20 cellular contexts compared by ENCODE assay signal in genomic region chr9:84755375-84755774, GRCh38.
DNase-seq lines count a peak whose midpoint lies in the region; ATAC-seq and TF ChIP-seq lines count a peak whose summit lies in the region.
"Had no signal": no experiment of that assay in that cellular context is flagged by ENCODE, and none has a peak within 500 bp of the region (broad histone marks: within the 10 kb centered on the region; RNA-seq: fewer than 3 reads in every experiment).

No MANE protein-coding gene starts in this region.

- no peaks in the 10 kb centered on the region for H3K9me3 ChIP-seq in GM23248 (ENCODE audit: low read depth)

- H3K27ac ChIP-seq in caudate nucleus (ENCODE audit: low read depth, low read length) (peak overlapping the region; percentile 87), GM23248 (no peak overlapping the region)

- peak overlapping the region; percentile 40; the same call in 1 of the 2 replicates for H3K4me3 Mint-ChIP-seq in HFFc6
- H3K4me3 Mint-ChIP-seq in activated CD4-positive, alpha-beta memory T cell treated with anti-CD3 and anti-CD28 coated beads for 36 hours = no peak overlapping the region
- H3K4me3 Mint-ChIP-seq in stimulated activated effector memory CD8-positive, alpha-beta T cell treated with anti-CD3 and anti-CD28 coated beads, Interleukin-12 subunit alpha, Interleukin-12 subunit beta, amount 100 ng/mL, for 72 hours = no peak overlapping the region
- H3K4me3 Mint-ChIP-seq: B cell; CD4-positive, alpha-beta T cell had no signal

- no peaks in the 10 kb centered on the region; the same call in 1 of the 2 replicates for H3K9me3 Mint-ChIP-seq in HFFc6
- no peaks in the 10 kb centered on the region for H3K9me3 Mint-ChIP-seq in activated CD4-positive, alpha-beta memory T cell treated with anti-CD3 and anti-CD28 coated beads for 36 hours
- H3K9me3 Mint-ChIP-seq in stimulated activated effector memory CD8-positive, alpha-beta T cell treated with anti-CD3 and anti-CD28 coated beads, Interleukin-12 subunit alpha, Interleukin-12 subunit beta, amount 100 ng/mL, for 72 hours = no peaks in the 10 kb centered on the region
- H3K9me3 Mint-ChIP-seq: CD4-positive, alpha-beta T cell had no signal

- no peak overlapping the region for H2AFZ ChIP-seq in GM23248

- peak overlapping the region; percentile 37; the same call in 1 of the 2 replicates for H3K27ac Mint-ChIP-seq in HFFc6
- peak overlapping the region; percentile 50 for H3K27ac Mint-ChIP-seq in activated CD4-positive, alpha-beta memory T cell treated with anti-CD3 and anti-CD28 coated beads for 36 hours
- peak overlapping the region; percentile 50 for H3K27ac Mint-ChIP-seq in stimulated activated effector memory CD8-positive, alpha-beta T cell treated with anti-CD3 and anti-CD28 coated beads, Interleukin-12 subunit alpha, Interleukin-12 subunit beta, amount 100 ng/mL, for 72 hours
- H3K27ac Mint-ChIP-seq: B cell; CD4-positive, alpha-beta T cell had no signal

- in situ Hi-C loops in GM13976 (cut with MboI; ENCODE audit: low sequenced_read_pairs, unreplicated experiment) (no loop called here), GM23248 (cut with MboI) (no loop called here)

- H3F3A ChIP-seq in GM23248 (ENCODE audit: insufficient read depth) = no peaks in the 10 kb centered on the region

- WGBS in GM23248 (ENCODE audit: low coverage in 1 of 2, low lambda C conversion rate in 2 of 2, missing lambda C conversion rate in 2 of 2), 2 experiments = 74 to 79% methylated on average over 6 of the region's 6 CpGs

- H3K4me1 ChIP-seq in GM23248 (ENCODE audit: insufficient read depth) = no peaks in the 10 kb centered on the region

- no peaks in the 10 kb centered on the region for H3K27me3 Mint-ChIP-seq in HFFc6 (ENCODE audit: insufficient read depth)
- no peaks in the 10 kb centered on the region for H3K27me3 Mint-ChIP-seq in activated CD4-positive, alpha-beta memory T cell treated with anti-CD3 and anti-CD28 coated beads for 36 hours
- H3K27me3 Mint-ChIP-seq: B cell; CD4-positive, alpha-beta T cell had no signal

- H3K9me2 ChIP-seq in GM23248 (ENCODE audit: insufficient read depth) = no peaks in the 10 kb centered on the region

- H3K4me2 ChIP-seq in GM23248 (ENCODE audit: unreplicated experiment) = no peak overlapping the region

- H4K20me1 ChIP-seq in GM23248 (ENCODE audit: insufficient read depth) = no peaks in the 10 kb centered on the region

- CTCF ChIA-PET in activated CD4-positive, alpha-beta memory T cell treated with anti-CD3 and anti-CD28 coated beads for 36 hours (lab: Charles Lee) = interaction anchor here (1.8 kb wide), 1 partner anchor 58 kb away, joined by 6 read pairs; no protein-coding TSS in a partner anchor

- intact Hi-C loops in activated CD4-positive, alpha-beta memory T cell treated with anti-CD3 and anti-CD28 coated beads for 36 hours (cut with micrococcal nuclease) = loop anchor here (2.0 to 10.0 kb wide), 4 partner anchors 45 to 989 kb away; partner anchors contain the start of gene AGTPBP1

- no peaks in the 10 kb centered on the region for H3K79me2 ChIP-seq in GM23248 (ENCODE audit: insufficient read depth)

- no peaks in the 10 kb centered on the region for H3K36me3 Mint-ChIP-seq in HFFc6 (ENCODE audit: low read depth)
- H3K36me3 Mint-ChIP-seq in activated CD4-positive, alpha-beta memory T cell treated with anti-CD3 and anti-CD28 coated beads for 36 hours = no peaks in the 10 kb centered on the region
- no peaks in the 10 kb centered on the region for H3K36me3 Mint-ChIP-seq in stimulated activated effector memory CD8-positive, alpha-beta T cell treated with anti-CD3 and anti-CD28 coated beads, Interleukin-12 subunit alpha, Interleukin-12 subunit beta, amount 100 ng/mL, for 72 hours

- H3K4me1 Mint-ChIP-seq in HFFc6 (ENCODE audit: low read depth) = peaks cover 54% of the 10 kb centered on the region; the same call in 1 of the 2 replicates
- peaks cover 44% of the 10 kb centered on the region for H3K4me1 Mint-ChIP-seq in activated CD4-positive, alpha-beta memory T cell treated with anti-CD3 and anti-CD28 coated beads for 36 hours (ENCODE audit: low read depth)
- H3K4me1 Mint-ChIP-seq in stimulated activated effector memory CD8-positive, alpha-beta T cell treated with anti-CD3 and anti-CD28 coated beads, Interleukin-12 subunit alpha, Interleukin-12 subunit beta, amount 100 ng/mL, for 72 hours = peaks cover 17% of the 10 kb centered on the region

- H3K36me3 ChIP-seq in GM23248 (ENCODE audit: low read depth) = no peaks in the 10 kb centered on the region

- peak; percentile 18 for ATAC-seq in stimulated activated effector memory CD8-positive, alpha-beta T cell treated with anti-CD3 and anti-CD28 coated beads, Interleukin-12 subunit alpha, Interleukin-12 subunit beta, amount 100 ng/mL, for 72 hours

- peak; percentile 24 for DNase-seq in HFFc6
- no peak for DNase-seq in activated CD4-positive, alpha-beta memory T cell treated with anti-CD3 and anti-CD28 coated beads for 36 hours
- DNase-seq in caudate nucleus (lab: John Stamatoyannopoulos, UW) = no peak
- DNase-seq in stimulated activated effector memory CD8-positive, alpha-beta T cell treated with anti-CD3 and anti-CD28 coated beads, Interleukin-12 subunit alpha, Interleukin-12 subunit beta, amount 100 ng/mL, for 72 hours (ENCODE audit: low spot score in 2 of 2) = no peak
- no peak for DNase-seq in HK-2 (ENCODE audit: unreplicated experiment)
- DNase-seq in GM13976 (ENCODE audit: low spot score) = no peak
- no peak for DNase-seq in GM23248
- DNase-seq: Calu3; CD4-positive, alpha-beta T cell; DMS79; GDM1; GOT3; MM.1S; NCI-H1105 treated with DMSO at 0.1 percent for 48 hours; NCI-H187 treated with DMSO at 0.1 percent for 48 hours; NCI-H2171; NCI-H446 treated with DMSO at 0.1 percent for 48 hours; NCI-H748 treated with DMSO at 0.1 percent for 48 hours; SHP77 had no signal

- POLR2A ChIA-PET in activated CD4-positive, alpha-beta memory T cell treated with anti-CD3 and anti-CD28 coated beads for 36 hours (lab: Charles Lee) = no interaction called here

- TF ChIP-seq CTCF in HFFc6 (IDR thresholded peaks at IDR 0.05) (no peak), GM13976 (IDR thresholded peaks at IDR 0.05; ENCODE audit: borderline replicate concordance, control extremely low read depth, extremely low read depth, insufficient read depth, missing control alignments) (no peak)

- no peaks in the 10 kb centered on the region for H3K27me3 ChIP-seq in GM23248 (replicated peaks; ENCODE audit: insufficient read depth)

- no peak overlapping the region for H3K9ac ChIP-seq in GM23248

- no peak overlapping the region for H3K4me3 ChIP-seq in GM23248
